8 cellular contexts compared by ENCODE assay signal in the genomic region with DNA sequence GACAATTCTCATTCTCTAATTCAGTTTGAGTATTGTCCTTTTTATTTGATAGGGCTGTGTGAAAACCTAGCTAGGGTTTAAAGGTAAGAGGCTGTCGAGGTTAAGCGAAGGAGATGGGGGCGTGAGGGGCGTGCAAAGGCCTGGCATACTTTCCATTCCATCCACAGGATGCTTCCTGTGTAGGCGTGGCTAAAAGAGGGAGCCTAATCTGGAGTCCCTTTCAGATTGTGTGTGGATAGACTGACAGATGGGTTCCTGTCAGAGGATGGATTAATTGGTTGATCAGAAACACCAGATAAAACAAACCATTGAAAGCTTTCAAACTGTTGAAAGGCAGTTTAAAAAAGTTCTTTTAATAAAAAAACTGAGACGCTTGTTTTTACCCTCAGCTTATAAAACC. TPM values are rescaled to one million over a fixed set of nuclear protein-coding genes. Genes with fewer than 3 reads are reported as not detected.
DNase-seq lines count a peak whose midpoint lies in the region; ATAC-seq and TF ChIP-seq lines count a peak whose summit lies in the region.

No MANE protein-coding gene starts in this region.

- peaks cover 31% of the 10 kb centered on the region for H3K4me1 Mint-ChIP-seq in HFFc6 (ENCODE audit: low read depth)
- H3K4me1 Mint-ChIP-seq in activated CD4-positive, alpha-beta memory T cell treated with anti-CD3 and anti-CD28 coated beads for 36 hours (ENCODE audit: low read depth): peaks cover 56% of the 10 kb centered on the region
- H3K4me1 Mint-ChIP-seq in stimulated activated memory B cell treated with anti-CD40 and anti-IgM and Interleukin-4, amounts not matched to agents 10 μg/mL and 1 μg/mL and 100 μg/mL, for 72 hours: peaks cover 33% of the 10 kb centered on the region

- POLR2A ChIA-PET in activated CD4-positive, alpha-beta memory T cell treated with anti-CD3 and anti-CD28 coated beads for 36 hours (lab: Charles Lee): interaction anchor here (0.7 to 2.1 kb wide), 4 partner anchors 92 to 189 kb away, joined by 3 to 7 read pairs (median 4); no protein-coding TSS in a partner anchor

- ATAC-seq in stimulated activated memory B cell treated with anti-CD40 and anti-IgM and Interleukin-4, amounts not matched to agents 10 μg/mL and 1 μg/mL and 100 μg/mL, for 72 hours: no peak

- DNase-seq in HFFc6 (no peak), iPS DF 19.7 (ENCODE audit: low read depth, low spot score) (peak; percentile 69), Kasumi-1 (lab: John Stamatoyannopoulos, UW) (no peak), NCI-H526 treated with DMSO at 0.1 percent for 48 hours (lab: John Stamatoyannopoulos, UW) (no peak), mesenteric fat pad (ENCODE audit: low spot score) (no peak), GDM1 (lab: John Stamatoyannopoulos, UW) (no peak)
- DNase-seq in activated CD4-positive, alpha-beta memory T cell treated with anti-CD3 and anti-CD28 coated beads for 36 hours: peak; percentile 54

- H3K36me3 Mint-ChIP-seq in HFFc6 (ENCODE audit: low read depth): peaks cover 37% of the 10 kb centered on the region
- H3K36me3 Mint-ChIP-seq in activated CD4-positive, alpha-beta memory T cell treated with anti-CD3 and anti-CD28 coated beads for 36 hours: peaks cover 25% of the 10 kb centered on the region
- H3K36me3 Mint-ChIP-seq in stimulated activated memory B cell treated with anti-CD40 and anti-IgM and Interleukin-4, amounts not matched to agents 10 μg/mL and 1 μg/mL and 100 μg/mL, for 72 hours: no peaks in the 10 kb centered on the region

- H3K27me3 Mint-ChIP-seq in HFFc6 (ENCODE audit: insufficient read depth): peaks cover 8% of the 10 kb centered on the region
- H3K27me3 Mint-ChIP-seq in activated CD4-positive, alpha-beta memory T cell treated with anti-CD3 and anti-CD28 coated beads for 36 hours: no peaks in the 10 kb centered on the region
- no peaks in the 10 kb centered on the region for H3K27me3 Mint-ChIP-seq in stimulated activated memory B cell treated with anti-CD40 and anti-IgM and Interleukin-4, amounts not matched to agents 10 μg/mL and 1 μg/mL and 100 μg/mL, for 72 hours

- peaks cover 6% of the 10 kb centered on the region; the same call in 1 of the 2 replicates for H3K9me3 Mint-ChIP-seq in HFFc6
- H3K9me3 Mint-ChIP-seq in activated CD4-positive, alpha-beta memory T cell treated with anti-CD3 and anti-CD28 coated beads for 36 hours: no peaks in the 10 kb centered on the region
- H3K9me3 Mint-ChIP-seq in stimulated activated memory B cell treated with anti-CD40 and anti-IgM and Interleukin-4, amounts not matched to agents 10 μg/mL and 1 μg/mL and 100 μg/mL, for 72 hours: no peaks in the 10 kb centered on the region

- H3K4me3 Mint-ChIP-seq in HFFc6: no peak overlapping the region; the same call in 1 of the 2 replicates
- H3K4me3 Mint-ChIP-seq in activated CD4-positive, alpha-beta memory T cell treated with anti-CD3 and anti-CD28 coated beads for 36 hours: peak overlapping the region; percentile 89
- peak overlapping the region; percentile 99 for H3K4me3 Mint-ChIP-seq in stimulated activated memory B cell treated with anti-CD40 and anti-IgM and Interleukin-4, amounts not matched to agents 10 μg/mL and 1 μg/mL and 100 μg/mL, for 72 hours

- CTCF ChIA-PET in activated CD4-positive, alpha-beta memory T cell treated with anti-CD3 and anti-CD28 coated beads for 36 hours (lab: Charles Lee): interaction anchor here (0.6 to 6.4 kb wide), 7 partner anchors 10 to 374 kb away, joined by 3 to 46 read pairs (median 4); no protein-coding TSS in a partner anchor

- peak overlapping the region; percentile 96; the same call in 1 of the 2 replicates for H3K27ac Mint-ChIP-seq in HFFc6
- peak overlapping the region; percentile 98 for H3K27ac Mint-ChIP-seq in activated CD4-positive, alpha-beta memory T cell treated with anti-CD3 and anti-CD28 coated beads for 36 hours
- peak overlapping the region; percentile 96 for H3K27ac Mint-ChIP-seq in stimulated activated memory B cell treated with anti-CD40 and anti-IgM and Interleukin-4, amounts not matched to agents 10 μg/mL and 1 μg/mL and 100 μg/mL, for 72 hours

- no peak for TF ChIP-seq CTCF in HFFc6 (IDR thresholded peaks at IDR 0.05)

- intact Hi-C loops in activated CD4-positive, alpha-beta memory T cell treated with anti-CD3 and anti-CD28 coated beads for 36 hours (cut with micrococcal nuclease): loop anchor here (1.0 to 10.0 kb wide), 17 partner anchors 34 to 1345 kb away; partner anchors contain the start of genes ARSK, ERAP2, GPR150 and KIAA0825

RNA-seq across cellular contexts. Expression of gene ELL2, which starts 1.1 kb away (rescaled TPM):
- 100 to 1,000 TPM; 346 to 505 (median 380) TPM for total RNA-seq in HFFc6 (2021; fragmentation: NEBNext Ultra II Directional; extraction: Animal tissue kit (Norgen Biotek cat#: 25700))
- total RNA-seq in activated CD4-positive, alpha-beta memory T cell treated with anti-CD3 and anti-CD28 coated beads for 36 hours: 100 to 1,000 TPM; 127 to 132 TPM
- 229 TPM for total RNA-seq in mesenteric fat pad

Comparison
In these comparisons a context has a peak if more than half of its experiments do, and no peak if none do; other contexts are left out.
1. DNase-seq: peak in activated CD4-positive, alpha-beta memory T cell treated with anti-CD3 and anti-CD28 coated beads for 36 hours (single experiment) and iPS DF 19.7 (single experiment); none in HFFc6 (single experiment), Kasumi-1 (0 of 2), NCI-H526 treated with DMSO at 0.1 percent for 48 hours (single experiment), mesenteric fat pad (single experiment) and GDM1 (single experiment).
2. Peak in every context shown above with its lines, with median percentiles within 50 percentile points of each other: H3K27ac Mint-ChIP-seq.